In genomic region chr5:76257225-76257833, GRCh38 we compare ENCODE assay signal across 1 cellular context.
TF ChIP-seq lines count a peak whose summit lies in the region.

No MANE protein-coding gene starts in this region.

TF ChIP-seq in IMR-90, 13 proteins besides CTCF, POLR2A, EP300 and RAD21:
- TF ChIP-seq CHD1 (IDR thresholded peaks at IDR 0.05; ENCODE audit: low read depth, low read length) (no peak), CEBPB (IDR thresholded peaks at IDR 0.05; ENCODE audit: low read depth, low read length) (no peak)
